In genomic region chr5:16888694-16889124, GRCh38 we compare ENCODE assay signal across 15 cellular contexts. TPM values are rescaled to one million over a fixed set of nuclear protein-coding genes. Genes with fewer than 3 reads are reported as not detected.
DNase-seq lines count a peak whose midpoint lies in the region; ATAC-seq, FAIRE-seq and TF ChIP-seq lines count a peak whose summit lies in the region.
"Had no signal": no experiment of that assay in that cellular context is flagged by ENCODE, and none has a peak within 500 bp of the region (broad histone marks: within the 10 kb centered on the region; RNA-seq: fewer than 3 reads in every experiment).

No MANE protein-coding gene starts in this region.

- no peak for TF ChIP-seq CTCF in HepG2 (CRISPR knock-in tag; IDR thresholded peaks at IDR 0.05)
- no peak for TF ChIP-seq CTCF in right lobe of liver (IDR thresholded peaks at IDR 0.05)
- no peak for TF ChIP-seq CTCF in uterus (IDR thresholded peaks at IDR 0.05)
- TF ChIP-seq CTCF in GM23338 (conservative IDR thresholded peaks at IDR 0.05; ENCODE audit: low read depth in 2 of 2): no peak

- no peak overlapping the region for H3K27ac Mint-ChIP-seq in GM23338
- H3K27ac Mint-ChIP-seq: activated CD4-positive, alpha-beta T cell treated with anti-CD3 and anti-CD28 coated beads for 36 hours; B cell had no signal

- no peaks in the 10 kb centered on the region for H3F3A ChIP-seq in GM23338 (replicated peaks; ENCODE audit: low read depth)

- CTCF ChIA-PET in HepG2 (lab: Yijun Ruan, JAX; ENCODE audit: low intra/inter-chr PET ratio, low total read pairs): no interaction called here

- H3K9me2 ChIP-seq in GM23338 (ENCODE audit: insufficient read depth): no peaks in the 10 kb centered on the region

- no peak overlapping the region for H3K27ac ChIP-seq in HepG2 (ENCODE audit: extremely low read length, insufficient read depth, low read length)
- H3K27ac ChIP-seq in right lobe of liver: no peak overlapping the region
- peak overlapping the region; percentile 9 to 75 for H3K27ac ChIP-seq in uterus
- H3K27ac ChIP-seq in GM23338 (ENCODE audit: low read depth): no peak overlapping the region

- no peak for TF ChIP-seq EP300 in HepG2 (IDR thresholded peaks at IDR 0.05; ENCODE audit: low read depth in 2 of 2, low read length in 2 of 2)
- no peak for TF ChIP-seq EP300 in HepG2 (CRISPR knock-in tag; IDR thresholded peaks at IDR 0.05; ENCODE audit: borderline replicate concordance)

- intact Hi-C loops in HepG2 (cut with micrococcal nuclease; ENCODE audit: unreplicated experiment) (no loop called here), right lobe of liver (cut with DNase I) (no loop called here), uterus (cut with DNase I; ENCODE audit: low total_unique reads) (no loop called here)

- ATAC-seq in HepG2 (no peak), right lobe of liver (no peak), SK-N-SH treated with all-trans-retinoic acid at 6 μM for 48 hours (peak; percentile 70), GM23338 (no peak)
- ATAC-seq: activated CD4-positive, alpha-beta T cell treated with anti-CD3 and anti-CD28 coated beads for 36 hours had no signal

- WGBS in HepG2 (ENCODE audit: low lambda C conversion rate): 49% methylated on average over 3 of the region's 3 CpGs
- WGBS in right lobe of liver (ENCODE audit: insufficient coverage, low coverage, low lambda C conversion rate, missing lambda C conversion rate): 49% methylated on average over 3 of the region's 3 CpGs

- no TSS peak for BruUV-seq in HepG2 (replicated peaks; lab: Mats Ljungman, UMichigan)

- no peaks in the 10 kb centered on the region for H4K20me1 ChIP-seq in HepG2 (ENCODE audit: insufficient read depth, low read length)
- H4K20me1 ChIP-seq in GM23338 (replicated peaks; ENCODE audit: insufficient read depth): peaks cover 4% of the 10 kb centered on the region; the same call in 1 of the 2 replicates

- DNase-seq in HepG2 (ENCODE audit: low spot score): no peak
- DNase-seq in right lobe of liver: no peak
- DNase-seq in glomerular visceral epithelial cell (ENCODE audit: extremely low spot score): peak; percentile 39
- DNase-seq in uterus: no peak
- DNase-seq in activated CD4-positive, alpha-beta T cell treated with anti-CD3 and anti-CD28 coated beads for 48 hours: no peak
- no peak for DNase-seq in OCI-M2 (lab: John Stamatoyannopoulos, UW; ENCODE audit: unreplicated experiment)
- no peak for DNase-seq in GM23338 (ENCODE audit: low spot score)
- DNase-seq: activated CD4-positive, alpha-beta T cell treated with anti-CD3 and anti-CD28 coated beads for 36 hours; activated naive CD4-positive, alpha-beta T cell; head of caudate nucleus; SHP77; stimulated activated CD4-positive, alpha-beta T cell treated with anti-CD3 and anti-CD28 coated beads, Interleukin-4, amount 100 ng/mL, for 4 hours; substantia nigra had no signal

- no peaks in the 10 kb centered on the region for H3K36me3 ChIP-seq in HepG2 (replicated peaks in 1 of 2; ENCODE audit: control insufficient read depth in 1 of 2, insufficient read depth in 2 of 2, low read length in 2 of 2)
- H3K36me3 ChIP-seq in right lobe of liver: no peaks in the 10 kb centered on the region
- no peaks in the 10 kb centered on the region for H3K36me3 ChIP-seq in uterus
- no peaks in the 10 kb centered on the region for H3K36me3 ChIP-seq in GM23338 (ENCODE audit: insufficient read depth)

- H3K4me1 Mint-ChIP-seq in GM23338: peaks cover 57% of the 10 kb centered on the region
- H3K4me1 Mint-ChIP-seq: activated CD4-positive, alpha-beta T cell treated with anti-CD3 and anti-CD28 coated beads for 36 hours; B cell had no signal

- no peaks in the 10 kb centered on the region for H3K9me3 Mint-ChIP-seq in GM23338

- H3K4me3 ChIP-seq in HepG2 (replicated peaks in 1 of 3; ENCODE audit: insufficient read depth in 1 of 3, low read depth in 2 of 3, low read length in 3 of 3) (no peak overlapping the region), right lobe of liver (no peak overlapping the region), uterus (no peak overlapping the region), GM23338 (no peak overlapping the region)

- TF ChIP-seq RAD21 in HepG2 (CRISPR knock-in tag; IDR thresholded peaks at IDR 0.05): no peak

- H2AFZ ChIP-seq in HepG2 (ENCODE audit: low read length) (no peak overlapping the region), GM23338 (no peak overlapping the region)

- no peaks in the 10 kb centered on the region for H3K9me3 ChIP-seq in HepG2 (ENCODE audit: low read length)
- H3K9me3 ChIP-seq in right lobe of liver: no peaks in the 10 kb centered on the region
- no peaks in the 10 kb centered on the region for H3K9me3 ChIP-seq in uterus

- POLR2A ChIA-PET in HepG2 (lab: Yijun Ruan, JAX): no interaction called here

- H3K4me1 ChIP-seq in HepG2 (ENCODE audit: insufficient read depth, low read length) (peaks cover 1% of the 10 kb centered on the region), right lobe of liver (peaks cover 0 to 4% (median 0%) of the 10 kb centered on the region in 4 donors), uterus (peaks cover 0 to 9% of the 10 kb centered on the region in 2 donors), GM23338 (ENCODE audit: insufficient read depth) (peaks cover 40% of the 10 kb centered on the region)

- H3K36me3 Mint-ChIP-seq in GM23338 (ENCODE audit: low read depth): no peaks in the 10 kb centered on the region

- in situ Hi-C loops in HepG2 (cut with HindIII; ENCODE audit: extremely low pct_ligation_motif_present, low pct_unique_long_range_greater_than_20kb): no loop called here

- H3K4me3 Mint-ChIP-seq in GM23338: no peak overlapping the region
- H3K4me3 Mint-ChIP-seq: activated CD4-positive, alpha-beta T cell treated with anti-CD3 and anti-CD28 coated beads for 36 hours; B cell had no signal

- no peaks in the 10 kb centered on the region for H3K79me2 ChIP-seq in HepG2 (ENCODE audit: insufficient read depth, low read length)
- H3K79me2 ChIP-seq in GM23338 (replicated peaks; ENCODE audit: insufficient read depth): peaks cover 89% of the 10 kb centered on the region

- H3K27me3 Mint-ChIP-seq in GM23338 (ENCODE audit: insufficient read depth, low read depth, poor library complexity): peaks cover 12% of the 10 kb centered on the region
- H3K27me3 Mint-ChIP-seq: activated CD4-positive, alpha-beta T cell treated with anti-CD3 and anti-CD28 coated beads for 36 hours; B cell had no signal

- TF ChIP-seq POLR2A in HepG2 (IDR thresholded peaks at IDR 0.05; ENCODE audit: insufficient read depth in 1 of 2, low read depth in 2 of 2, low read length in 2 of 2): no peak
- TF ChIP-seq POLR2A in right lobe of liver (IDR thresholded peaks at IDR 0.05): no peak
- TF ChIP-seq POLR2A in uterus (IDR thresholded peaks at IDR 0.05): no peak

- FAIRE-seq in HepG2 (lab: Jason Lieb, UNC): no peak

- peaks cover 0 to 15% of the 10 kb centered on the region in 2 experiments; a peak in 2 of 5 replicates for H3K27me3 ChIP-seq in HepG2 (ENCODE audit: control insufficient read depth in 1 of 2, insufficient read depth in 2 of 2, low read length in 2 of 2)
- no peaks in the 10 kb centered on the region for H3K27me3 ChIP-seq in right lobe of liver
- H3K27me3 ChIP-seq in uterus: no peaks in the 10 kb centered on the region
- H3K27me3 ChIP-seq in GM23338 (ENCODE audit: insufficient read depth): no peaks in the 10 kb centered on the region

- H3K4me2 ChIP-seq in HepG2 (ENCODE audit: low read depth, low read length) (no peak overlapping the region), GM23338 (no peak overlapping the region)

- H3K9ac ChIP-seq in HepG2 (ENCODE audit: insufficient read depth, low read depth, low read length): no peak overlapping the region

TF ChIP-seq in HepG2, 621 proteins besides CTCF, POLR2A, EP300 and RAD21:
- TF ChIP-seq FOSL2 (CRISPR knock-in tag; IDR thresholded peaks at IDR 0.05) (peak; percentile 78), ARNTL (CRISPR knock-in tag; IDR thresholded peaks at IDR 0.05) (no peak)

TF ChIP-seq in SK-N-SH treated with all-trans-retinoic acid at 6 μM for 48 hours, 23 proteins besides CTCF, POLR2A, EP300 and RAD21 (continues in another document):
- no peak for TF ChIP-seq ZC3H10 (CRISPR knock-in tag; IDR thresholded peaks at IDR 0.05)

TF ChIP-seq in GM23338, 12 proteins besides CTCF, POLR2A, EP300 and RAD21 (continues in another document):
- TF ChIP-seq STAT1 (IDR thresholded peaks at IDR 0.05; ENCODE audit: unreplicated experiment) (no peak), ZNF331 (CRISPR knock-in tag; IDR thresholded peaks at IDR 0.05; ENCODE audit: low read depth) (no peak), JUNB (IDR thresholded peaks at IDR 0.05; ENCODE audit: unreplicated experiment) (no peak)

RNA-seq across cellular contexts. Expression of gene MYO10, which starts 47.4 kb away (rescaled TPM):
- total RNA-seq in HepG2 (2016; rRNA removed; fragmentation: Illumina TruSeq; extraction: Trizol) (14.0 and 14.8 TPM in 2 replicates), right lobe of liver (10 to 100 TPM in 2 of 6 experiments, 1 to 10 TPM in 4; 3.9 to 13.1 (median 6.9) TPM), uterus (10 to 100 TPM in 3 of 4 donors, 1 to 10 TPM in 1; 3.2 to 30.7 (median 22.9) TPM)
- 0.71 and 1.1 TPM in 2 replicates for total RNA-seq in HepG2 (2016; cell fraction: cytosol; rRNA removed; fragmentation: Illumina TruSeq; extraction: Trizol; ENCODE audit: low read depth)
- total RNA-seq in HepG2 (2016; cell fraction: insoluble cytoplasmic fraction; rRNA removed; fragmentation: Illumina TruSeq; extraction: Trizol): 12.7 and 14.5 TPM in 2 replicates
- 2.1 and 2.5 TPM in 2 replicates for total RNA-seq in HepG2 (2016; cell fraction: membrane; rRNA removed; fragmentation: Illumina TruSeq; extraction: Trizol)
- 13.7 and 14.0 TPM in 2 replicates for total RNA-seq in HepG2 (2016; cell fraction: nucleus; rRNA removed; fragmentation: Illumina TruSeq; extraction: Trizol)
- polyA plus RNA-seq in HepG2 (2011; rRNA removed) (4.5 and 6.2 TPM in 2 replicates), GM23338 (2016; fragmentation: Nextera tagmentation; extraction: Ambion mirVana) (276 TPM in 2 replicates)
- polyA plus RNA-seq in HepG2 (2011; cell fraction: cytosol; rRNA removed): 4.8 and 5.4 TPM in 2 replicates
- polyA plus RNA-seq in HepG2 (2011; cell fraction: nucleus; rRNA removed): 9.9 and 11.4 TPM in 2 replicates
- 16.8 and 17.6 TPM in 2 replicates for polyA plus RNA-seq in HepG2 (2012)
- polyA plus RNA-seq in HepG2 (2016; cell fraction: cytosol; fragmentation: Illumina TruSeq; extraction: Trizol; ENCODE audit: low read depth): 0.22 and 0.27 TPM in 2 replicates
- 8.5 and 10.2 TPM in 2 replicates for polyA plus RNA-seq in HepG2 (2016; cell fraction: insoluble cytoplasmic fraction; fragmentation: Illumina TruSeq; extraction: Trizol; ENCODE audit: low read depth)
- polyA plus RNA-seq in HepG2 (2016; cell fraction: membrane; fragmentation: Illumina TruSeq; extraction: Trizol; ENCODE audit: low read depth): 0.73 and 0.76 TPM in 2 replicates
- polyA plus RNA-seq in HepG2 (2016; cell fraction: nucleus; fragmentation: Illumina TruSeq; extraction: Trizol; ENCODE audit: insufficient read depth, low read depth): 10.0 and 10.4 TPM in 2 replicates
- polyA minus RNA-seq in HepG2 (2011; rRNA and poly(A)+ RNA removed; ENCODE audit: low replicate concordance): 16.0 and 20.3 TPM in 2 replicates
- polyA minus RNA-seq in HepG2 (2011; cell fraction: cytosol; rRNA and poly(A)+ RNA removed): 9.8 and 12.3 TPM in 2 replicates
- polyA minus RNA-seq in HepG2 (2011; cell fraction: nucleus; rRNA and poly(A)+ RNA removed): 23.9 and 27.7 TPM in 2 replicates
- 114 and 119 TPM in 2 replicates for total RNA-seq in GM23338 (2014; rRNA removed; shearing (Covaris generic))
- total RNA-seq: B cell had no signal

Comparison
In these comparisons a context has a peak if more than half of its experiments do, and no peak if none do; other contexts are left out.
1. H3K27ac ChIP-seq: peak in uterus (2 of 2); none in HepG2 (single experiment), right lobe of liver (0 of 3) and GM23338 (single experiment).